ENCODE assay signal across 18 cellular contexts in genomic region chr5:162684145-162684544, GRCh38.
"Had no signal": no experiment of that assay in that cellular context is flagged by ENCODE, and none has a peak within 500 bp of the region (broad histone marks: within the 10 kb centered on the region; RNA-seq: fewer than 3 reads in every experiment).

No MANE protein-coding gene starts in this region.

- H3K27ac ChIP-seq: esophagus muscularis mucosa, foreskin keratinocyte, heart left ventricle, lower lobe of right lung, neutrophil, suprapubic skin, tibial artery had no signal

- H3K4me3 ChIP-seq: esophagus muscularis mucosa, heart left ventricle, lower lobe of right lung, suprapubic skin, tibial artery had no signal

- H3K36me3 ChIP-seq: esophagus muscularis mucosa, heart left ventricle, lower lobe of right lung, neutrophil, suprapubic skin, tibial artery had no signal

- H3K27me3 ChIP-seq: esophagus muscularis mucosa, foreskin keratinocyte, heart left ventricle, neutrophil, suprapubic skin, tibial artery had no signal

- H3K4me1 ChIP-seq: esophagus muscularis mucosa, foreskin keratinocyte, heart left ventricle, lower lobe of right lung, suprapubic skin had no signal

- DNase-seq: activated CD4-positive, alpha-beta T cell treated with anti-CD3 and anti-CD28 coated beads for 36 hours; activated CD4-positive, CD25-positive, alpha-beta regulatory T cell; activated CD8-positive, alpha-beta memory T cell treated with anti-CD3 and anti-CD28 coated beads, Interleukin-2, amount 10 ng/mL, durations not matched to agents 7 days and 5 days; activated CD8-positive, alpha-beta T cell treated with anti-CD3 and anti-CD28 coated beads, Interleukin-2, amount 10 ng/mL, durations not matched to agents 7 days and 5 days; activated naive CD4-positive, alpha-beta T cell; activated T-cell treated with anti-CD3 and anti-CD28 coated beads, Interleukin-2, amount 50 U/mL, for 72 hours; dermis blood vessel endothelial cell; effector CD4-positive, alpha-beta T cell; foreskin keratinocyte; heart left ventricle; lower lobe of right lung; mesenchymal stem cell; stimulated activated CD4-positive, alpha-beta T cell treated with anti-CD3 and anti-CD28 coated beads, Interleukin-1b, Interleukin-23, amount 100 ng/mL, for 48 hours; stimulated activated naive CD4-positive, alpha-beta T cell; tibial artery had no signal

- H3K9me3 ChIP-seq: esophagus muscularis mucosa, lower lobe of right lung, neutrophil, tibial artery had no signal
